Comparison of ENCODE assay signal across 9 cellular contexts in genomic region chr1:23568608-23569383, GRCh38. TPM values are rescaled to one million over a fixed set of nuclear protein-coding genes. Genes with fewer than 3 reads are reported as not detected.
DNase-seq lines count a peak whose midpoint lies in the region; ATAC-seq and TF ChIP-seq lines count a peak whose summit lies in the region.
"Had no signal": no experiment of that assay in that cellular context is flagged by ENCODE, and none has a peak within 500 bp of the region (broad histone marks: within the 10 kb centered on the region; RNA-seq: fewer than 3 reads in every experiment).

No MANE protein-coding gene starts in this region.

- peaks cover 0 to 5% of the 10 kb centered on the region in 2 donors for H3K4me1 ChIP-seq in muscle layer of duodenum (ENCODE audit: control insufficient read depth in 1 of 2, insufficient read depth in 2 of 2, low read length in 2 of 2)
- peaks cover 0 to 3% of the 10 kb centered on the region in 2 donors for H3K4me1 ChIP-seq in aorta (ENCODE audit: control insufficient read depth in 1 of 2, insufficient read depth in 2 of 2, low read length in 2 of 2)

- H3K36me3 ChIP-seq in muscle layer of duodenum (ENCODE audit: control insufficient read depth in 1 of 2, insufficient read depth in 2 of 2, low read length in 2 of 2): no peaks in the 10 kb centered on the region
- H3K36me3 ChIP-seq in aorta (ENCODE audit: control insufficient read depth in 1 of 2, insufficient read depth in 2 of 2, low read length in 1 of 2): no peaks in the 10 kb centered on the region

- DNase-seq in stimulated activated naive CD8-positive, alpha-beta T cell treated with anti-CD3 and anti-CD28 coated beads, Interleukin-15, Interleukin-2, amounts not matched to agents 100 U/mL and 50 U/mL, for 24 hours: no peak
- DNase-seq in dorsolateral prefrontal cortex: no peak
- no peak for DNase-seq in aorta
- DNase-seq in islet precursor cell: no peak
- DNase-seq: effector CD4-positive, alpha-beta T cell had no signal

- H3K4me1 Mint-ChIP-seq in stimulated activated naive CD8-positive, alpha-beta T cell treated with anti-CD3 and anti-CD28 coated beads, Interleukin-15, Interleukin-2, amounts not matched to agents 100 ng/mL and 50 ng/mL, for 24 hours (ENCODE audit: low read depth): peaks cover 12% of the 10 kb centered on the region

- H3K27me3 Mint-ChIP-seq in stimulated activated naive CD8-positive, alpha-beta T cell treated with anti-CD3 and anti-CD28 coated beads, Interleukin-15, Interleukin-2, amounts not matched to agents 100 ng/mL and 50 ng/mL, for 24 hours: peaks cover 29% of the 10 kb centered on the region

- peak overlapping the region; percentile 90 for H3K4me3 Mint-ChIP-seq in stimulated activated naive CD8-positive, alpha-beta T cell treated with anti-CD3 and anti-CD28 coated beads, Interleukin-15, Interleukin-2, amounts not matched to agents 100 ng/mL and 50 ng/mL, for 24 hours

- H3K27ac ChIP-seq in dorsolateral prefrontal cortex (peak overlapping the region; percentile 24 to 95 (median 90)), muscle layer of duodenum (ENCODE audit: low read length) (peak overlapping the region; percentile 67), aorta (ENCODE audit: low read depth in 1 of 2, low read length in 2 of 2) (peak overlapping the region in 1 of 2 donors; percentile 81)

- peak overlapping the region; percentile 34 to 74 (median 60) for H3K4me3 ChIP-seq in dorsolateral prefrontal cortex
- H3K4me3 ChIP-seq in muscle layer of duodenum (ENCODE audit: low read depth in 1 of 2, low read length in 2 of 2): peak overlapping the region; percentile 57 to 66
- peak overlapping the region; percentile 56 to 68 for H3K4me3 ChIP-seq in aorta (ENCODE audit: low read length in 2 of 2)

- peak overlapping the region; percentile 97 for H3K27ac Mint-ChIP-seq in stimulated activated naive CD8-positive, alpha-beta T cell treated with anti-CD3 and anti-CD28 coated beads, Interleukin-15, Interleukin-2, amounts not matched to agents 100 ng/mL and 50 ng/mL, for 24 hours

- ATAC-seq in stimulated activated naive CD8-positive, alpha-beta T cell treated with anti-CD3 and anti-CD28 coated beads, Interleukin-15, Interleukin-2, amounts not matched to agents 100 U/mL and 50 U/mL, for 24 hours: no peak
- peak; percentile 44 for ATAC-seq in aorta (ENCODE audit: low FRiP score)
- ATAC-seq in HG03135 (IDR thresholded peaks at IDR 0.05; ENCODE audit: unreplicated experiment): no peak
- ATAC-seq in HG03280 (IDR thresholded peaks at IDR 0.05; ENCODE audit: unreplicated experiment): no peak

- H3K9me3 ChIP-seq in muscle layer of duodenum (ENCODE audit: control insufficient read depth in 1 of 2, low read length in 2 of 2) (no peaks in the 10 kb centered on the region), aorta (ENCODE audit: control insufficient read depth, low read length) (no peaks in the 10 kb centered on the region)

- no peaks in the 10 kb centered on the region for H3K36me3 Mint-ChIP-seq in stimulated activated naive CD8-positive, alpha-beta T cell treated with anti-CD3 and anti-CD28 coated beads, Interleukin-15, Interleukin-2, amounts not matched to agents 100 ng/mL and 50 ng/mL, for 24 hours (ENCODE audit: low read depth)

- 12 to 13% methylated on average over 16 of the region's 16 CpGs for WGBS in aorta, 2 donors

- intact Hi-C loops in dorsolateral prefrontal cortex (cut with DNase I): no loop called here
- intact Hi-C loops in aorta (cut with DNase I): no loop called here

- peaks cover 0 to 23% (median 0%) of the 10 kb centered on the region in 45 donors for H3K27me3 ChIP-seq in dorsolateral prefrontal cortex
- no peaks in the 10 kb centered on the region for H3K27me3 ChIP-seq in muscle layer of duodenum (ENCODE audit: low read depth, low read length)
- H3K27me3 ChIP-seq in aorta (ENCODE audit: control insufficient read depth in 1 of 2, insufficient read depth in 2 of 2, low read length in 1 of 2): no peaks in the 10 kb centered on the region

- TF ChIP-seq CTCF in dorsolateral prefrontal cortex (IDR thresholded peaks at IDR 0.05 in 54 of 56, conservative IDR thresholded peaks at IDR 0.05 in 2 of 56; ENCODE audit: low read depth in 1 of 56, partially characterized antibody in 56 of 56): peak in 1 of 56 donors; percentile 11

- no peaks in the 10 kb centered on the region for H3K9me3 Mint-ChIP-seq in stimulated activated naive CD8-positive, alpha-beta T cell treated with anti-CD3 and anti-CD28 coated beads, Interleukin-15, Interleukin-2, amounts not matched to agents 100 ng/mL and 50 ng/mL, for 24 hours

RNA-seq across cellular contexts. Expression of gene ID3, which starts 9.5 kb away (rescaled TPM):
- total RNA-seq in dorsolateral prefrontal cortex (100 to 1,000 TPM in 13 of 120 experiments, 10 to 100 TPM in 107; 20.5 to 247 (median 59.8) TPM), aorta (100 to 1,000 TPM; 368 to 390 TPM)
- 100 to 1,000 TPM; 349 to 603 TPM for polyA plus RNA-seq in aorta

RNA-seq across cellular contexts. Expression of gene E2F2, which starts 37.8 kb away (rescaled TPM):
- total RNA-seq in dorsolateral prefrontal cortex (1 to 10 TPM in 1 of 120 experiments, under 1 TPM in 37, not detected in 82; 0.07 to 1.1 (median 0.15) TPM), aorta (under 1 TPM; 0.42 to 0.96 TPM)
- under 1 TPM in 1 of 2 donors, not detected in 1; 0.50 TPM for polyA plus RNA-seq in aorta
